ENCODE assay signal across 13 cellular contexts in genomic region chr14:69626132-69626500, GRCh38. TPM values are rescaled to one million over a fixed set of nuclear protein-coding genes. Genes with fewer than 3 reads are reported as not detected.
DNase-seq lines count a peak whose midpoint lies in the region; ATAC-seq, FAIRE-seq and TF ChIP-seq lines count a peak whose summit lies in the region.
"Had no signal": no experiment of that assay in that cellular context is flagged by ENCODE, and none has a peak within 500 bp of the region (broad histone marks: within the 10 kb centered on the region; RNA-seq: fewer than 3 reads in every experiment).

No MANE protein-coding gene starts in this region.

- DNase-seq in CD4-positive, alpha-beta T cell = no peak
- DNase-seq in Jurkat, Clone E6-1 (ENCODE audit: low read depth, low spot score) = no peak
- DNase-seq in activated naive CD8-positive, alpha-beta T cell treated with anti-CD3 and anti-CD28 coated beads for 36 hours = no peak
- no peak for DNase-seq in naive thymus-derived CD4-positive, alpha-beta T cell
- DNase-seq in GM13977 (ENCODE audit: low spot score) (no peak), NCI-H1048 (lab: John Stamatoyannopoulos, UW) (no peak), small intestine (no peak), NCI-H510A treated with DMSO at 0.1 percent for 48 hours (lab: John Stamatoyannopoulos, UW) (no peak)
- DNase-seq: MG63, NCI-H2171 had no signal

- H3K9me3 ChIP-seq in CD4-positive, alpha-beta T cell (ENCODE audit: control insufficient read depth, low read length) = no peaks in the 10 kb centered on the region
- H3K9me3 ChIP-seq in naive thymus-derived CD4-positive, alpha-beta T cell (ENCODE audit: control insufficient read depth in 2 of 3, low read length in 3 of 3) = no peaks in the 10 kb centered on the region
- H3K9me3 ChIP-seq in small intestine (ENCODE audit: control insufficient read depth, low read depth) = no peaks in the 10 kb centered on the region
- H3K9me3 ChIP-seq: MG63 had no signal

- no peaks in the 10 kb centered on the region for H3K27me3 Mint-ChIP-seq in CD4-positive, alpha-beta T cell
- no peaks in the 10 kb centered on the region for H3K27me3 Mint-ChIP-seq in activated naive CD8-positive, alpha-beta T cell treated with anti-CD3 and anti-CD28 coated beads for 36 hours
- H3K27me3 Mint-ChIP-seq in naive thymus-derived CD4-positive, alpha-beta T cell = no peaks in the 10 kb centered on the region

- FAIRE-seq in small intestine (lab: Jason Lieb, UNC) = no peak

- H3K4me3 Mint-ChIP-seq in CD4-positive, alpha-beta T cell = peak overlapping the region; percentile 79
- H3K4me3 Mint-ChIP-seq in activated naive CD8-positive, alpha-beta T cell treated with anti-CD3 and anti-CD28 coated beads for 36 hours = peak overlapping the region; percentile 75
- peak overlapping the region; percentile 74 to 86 (median 82) for H3K4me3 Mint-ChIP-seq in naive thymus-derived CD4-positive, alpha-beta T cell

- peak overlapping the region; percentile 85 for H3K27ac Mint-ChIP-seq in CD4-positive, alpha-beta T cell
- H3K27ac Mint-ChIP-seq in activated naive CD8-positive, alpha-beta T cell treated with anti-CD3 and anti-CD28 coated beads for 36 hours = peak overlapping the region; percentile 90
- peak overlapping the region; percentile 59 to 97 (median 92) for H3K27ac Mint-ChIP-seq in naive thymus-derived CD4-positive, alpha-beta T cell

- POLR2A ChIA-PET in CD4-positive, alpha-beta T cell (lab: Charles Lee) = interaction anchor here (1.1 to 2.5 kb wide), 5 partner anchors 10 to 141 kb away, joined by 3 to 26 read pairs (median 7); partner anchors contain the start of gene SRSF5
- POLR2A ChIA-PET in naive thymus-derived CD4-positive, alpha-beta T cell (lab: Charles Lee) = interaction anchor here (0.9 to 3.5 kb wide), 4 partner anchors 8 to 101 kb away, joined by 3 to 39 read pairs (median 8); partner anchors contain the start of gene SUSD6

- H3K4me1 ChIP-seq in naive thymus-derived CD4-positive, alpha-beta T cell (ENCODE audit: control insufficient read depth in 2 of 2, insufficient read depth in 2 of 2, low read length in 2 of 2) = peaks cover 50 to 74% of the 10 kb centered on the region in 2 donors
- peaks cover 11 to 33% of the 10 kb centered on the region in 2 donors for H3K4me1 ChIP-seq in small intestine (ENCODE audit: control insufficient read depth in 2 of 2, insufficient read depth in 1 of 2, low read depth in 1 of 2, low read length in 1 of 2)

- H3K36me3 ChIP-seq in naive thymus-derived CD4-positive, alpha-beta T cell (ENCODE audit: control insufficient read depth in 2 of 3, insufficient read depth in 3 of 3, low read length in 3 of 3) = no peaks in the 10 kb centered on the region
- no peaks in the 10 kb centered on the region for H3K36me3 ChIP-seq in small intestine (ENCODE audit: control insufficient read depth in 2 of 2, insufficient read depth in 2 of 2, low read length in 2 of 2)
- H3K36me3 ChIP-seq: MG63 had no signal

- no peaks in the 10 kb centered on the region for H3K27me3 ChIP-seq in CD4-positive, alpha-beta T cell (ENCODE audit: control insufficient read depth, insufficient read depth, low read length)
- H3K27me3 ChIP-seq in naive thymus-derived CD4-positive, alpha-beta T cell (ENCODE audit: control insufficient read depth in 2 of 2, insufficient read depth in 2 of 2, low read length in 2 of 2) = no peaks in the 10 kb centered on the region
- no peaks in the 10 kb centered on the region for H3K27me3 ChIP-seq in small intestine (ENCODE audit: control insufficient read depth in 2 of 2, insufficient read depth in 2 of 2, low read length in 2 of 2)
- H3K27me3 ChIP-seq: MG63 had no signal

- H3K9me3 Mint-ChIP-seq in CD4-positive, alpha-beta T cell = no peaks in the 10 kb centered on the region
- H3K9me3 Mint-ChIP-seq in activated naive CD8-positive, alpha-beta T cell treated with anti-CD3 and anti-CD28 coated beads for 36 hours = no peaks in the 10 kb centered on the region
- H3K9me3 Mint-ChIP-seq in naive thymus-derived CD4-positive, alpha-beta T cell = no peaks in the 10 kb centered on the region

- no peak for ATAC-seq in CD4-positive, alpha-beta T cell (ENCODE audit: poor library complexity)
- no peak for ATAC-seq in naive thymus-derived CD4-positive, alpha-beta T cell

- CTCF ChIA-PET in CD4-positive, alpha-beta T cell (lab: Charles Lee) = no interaction called here
- CTCF ChIA-PET in naive thymus-derived CD4-positive, alpha-beta T cell (lab: Charles Lee) = no interaction called here

- TF ChIP-seq CTCF in CD4-positive, alpha-beta T cell (IDR thresholded peaks at IDR 0.05) = no peak
- no peak for TF ChIP-seq CTCF in GM13977 (IDR thresholded peaks at IDR 0.05; ENCODE audit: extremely low read depth, insufficient read depth, missing control alignments)

- intact Hi-C loops in CD4-positive, alpha-beta T cell (cut with DNase I, micrococcal nuclease) = no loop called here
- intact Hi-C loops in naive thymus-derived CD4-positive, alpha-beta T cell (cut with micrococcal nuclease) = no loop called here

- H3K4me1 Mint-ChIP-seq in CD4-positive, alpha-beta T cell (ENCODE audit: low read depth) = peaks cover 93% of the 10 kb centered on the region
- H3K4me1 Mint-ChIP-seq in activated naive CD8-positive, alpha-beta T cell treated with anti-CD3 and anti-CD28 coated beads for 36 hours = peaks cover 81% of the 10 kb centered on the region
- peaks cover 69 to 97% (median 91%) of the 10 kb centered on the region in 7 donors for H3K4me1 Mint-ChIP-seq in naive thymus-derived CD4-positive, alpha-beta T cell

- no peaks in the 10 kb centered on the region for H3K36me3 Mint-ChIP-seq in CD4-positive, alpha-beta T cell (ENCODE audit: low read depth)
- peaks cover 10% of the 10 kb centered on the region for H3K36me3 Mint-ChIP-seq in activated naive CD8-positive, alpha-beta T cell treated with anti-CD3 and anti-CD28 coated beads for 36 hours
- peaks cover 0 to 5% (median 0%) of the 10 kb centered on the region in 5 donors for H3K36me3 Mint-ChIP-seq in naive thymus-derived CD4-positive, alpha-beta T cell

- peak overlapping the region; percentile 46 for H3K27ac ChIP-seq in CD4-positive, alpha-beta T cell (ENCODE audit: low read depth, low read length)
- H3K27ac ChIP-seq in naive thymus-derived CD4-positive, alpha-beta T cell (ENCODE audit: low read depth, low read length) = peak overlapping the region; percentile 71
- peak overlapping the region in 1 of 2 donors; percentile 65 for H3K27ac ChIP-seq in small intestine (ENCODE audit: low read depth in 1 of 2, low read length in 1 of 2)

- H3K4me3 ChIP-seq in Jurkat, Clone E6-1 (ENCODE audit: low read length) = peak overlapping the region; percentile 42
- peak overlapping the region; percentile 41 for H3K4me3 ChIP-seq in naive thymus-derived CD4-positive, alpha-beta T cell (ENCODE audit: low read length)
- no peak overlapping the region for H3K4me3 ChIP-seq in small intestine (ENCODE audit: low read depth in 1 of 2, low read length in 2 of 2)
- H3K4me3 ChIP-seq: MG63 had no signal

- in situ Hi-C loops in GM13977 (cut with MboI; ENCODE audit: low pct_unique_long_range_greater_than_20kb, low sequenced_read_pairs, unreplicated experiment) = no loop called here

- WGBS in small intestine, 3 donors = 79 to 99% (median 87%) methylated on average over 5 of the region's 5 CpGs

RNA-seq across cellular contexts. Expression of gene SUSD6, which starts 14.7 kb away (rescaled TPM):
- total RNA-seq in CD4-positive, alpha-beta T cell = 10 to 100 TPM; 93.7 to 95.1 TPM
- 6.7 TPM for polyA plus RNA-seq in Jurkat, Clone E6-1 (2012; ENCODE audit: insufficient read depth, insufficient read length)
- 10 to 100 TPM; 26.3 TPM for total RNA-seq in activated naive CD8-positive, alpha-beta T cell treated with anti-CD3 and anti-CD28 coated beads for 36 hours
- total RNA-seq in naive thymus-derived CD4-positive, alpha-beta T cell = 10 to 100 TPM; 42.9 to 90.8 (median 65.0) TPM
- polyA plus RNA-seq in naive thymus-derived CD4-positive, alpha-beta T cell = 1 to 10 TPM; 4.3 to 6.3 TPM
- polyA plus RNA-seq in small intestine = 10 to 100 TPM; 14.3 to 18.8 (median 14.5) TPM

RNA-seq across cellular contexts. Expression of gene CCDC177, which starts 51.4 kb away (rescaled TPM):
- total RNA-seq in CD4-positive, alpha-beta T cell = not detected
- not detected for polyA plus RNA-seq in Jurkat, Clone E6-1 (2012; ENCODE audit: insufficient read depth, insufficient read length)
- total RNA-seq in activated naive CD8-positive, alpha-beta T cell treated with anti-CD3 and anti-CD28 coated beads for 36 hours = not detected
- not detected for total RNA-seq in naive thymus-derived CD4-positive, alpha-beta T cell
- not detected for polyA plus RNA-seq in naive thymus-derived CD4-positive, alpha-beta T cell
- under 1 TPM in 1 of 3 donors, not detected in 2; 0.03 TPM for polyA plus RNA-seq in small intestine
- total RNA-seq: mesenteric fat pad; posterior vena cava; T-helper 2 cell treated with Interferon-gamma antibody and Interleukin-4, amounts not matched to agents 100 ng/mL and 5 ng/mL, for 36 hours had no signal

Comparison
In these comparisons a context has a peak if more than half of its experiments do, and no peak if none do; other contexts are left out.
1. H3K4me3 ChIP-seq: peak in Jurkat, Clone E6-1 (single experiment) and naive thymus-derived CD4-positive, alpha-beta T cell (single experiment); none in small intestine (0 of 2).
2. Peak in every context shown above with its lines, with median percentiles within 50 percentile points of each other: H3K27ac Mint-ChIP-seq and H3K4me3 Mint-ChIP-seq.